Comparison of ENCODE assay signal across 1 cellular context in genomic region chr17:29085223-29085622, GRCh38.
TF ChIP-seq lines count a peak whose summit lies in the region.

No MANE protein-coding gene starts in this region.

TF ChIP-seq in HepG2, 621 proteins besides CTCF, POLR2A, EP300 and RAD21:
- no peak for TF ChIP-seq KLF9 (CRISPR knock-in tag; IDR thresholded peaks at IDR 0.05; ENCODE audit: low read depth)
- no peak for TF ChIP-seq PRDM4 (CRISPR knock-in tag; IDR thresholded peaks at IDR 0.05; ENCODE audit: borderline replicate concordance)
- TF ChIP-seq PATZ1 (CRISPR knock-in tag; IDR thresholded peaks at IDR 0.05), result no peak
- peak; percentile 1 for TF ChIP-seq AGO2 (optimal IDR thresholded peaks at IDR 0.05; ENCODE audit: low read depth, low read length)
- no peak for TF ChIP-seq IKZF1 (IDR thresholded peaks at IDR 0.05)
- TF ChIP-seq KMT2A (CRISPR knock-in tag; IDR thresholded peaks at IDR 0.05), result no peak
